6 cellular contexts compared by ENCODE assay signal in genomic region chr6:30741789-30742315, GRCh38. TPM values are rescaled to one million over a fixed set of nuclear protein-coding genes. Genes with fewer than 3 reads are reported as not detected.
DNase-seq lines count a peak whose midpoint lies in the region; ATAC-seq and TF ChIP-seq lines count a peak whose summit lies in the region.

No MANE protein-coding gene starts in this region.

- peak; percentile 27 for ATAC-seq in Right ventricle myocardium inferior
- no peak for ATAC-seq in stimulated activated naive B cell treated with anti-CD40 and anti-IgM and Interleukin-4, amounts not matched to agents 10 μg/mL and 1 μg/mL and 100 μg/mL, for 72 hours (replicated peaks)

- peaks cover 4 to 43% (median 15%) of the 10 kb centered on the region in 3 donors for H3K36me3 ChIP-seq in esophagus squamous epithelium

- TF ChIP-seq POLR2A in esophagus squamous epithelium (IDR thresholded peaks at IDR 0.05): no peak

- no peak for TF ChIP-seq CTCF in esophagus squamous epithelium (IDR thresholded peaks at IDR 0.05)

- 8 to 12% methylated on average over 11 to 13 of the region's 13 CpGs for WGBS in esophagus squamous epithelium, 2 donors

- intact Hi-C loops in Right ventricle myocardium inferior (cut with DNase I): loop anchor here (2.0 to 10.0 kb wide), 5 partner anchors 21 to 343 kb away; partner anchors contain the start of gene TUBB
- intact Hi-C loops in cardiac septum (cut with DNase I): loop anchor here (2.0 to 5.0 kb wide), 4 partner anchors 21 to 80 kb away; partner anchors contain the start of genes PPP1R18 and TUBB
- intact Hi-C loops in esophagus squamous epithelium (cut with DNase I): loop anchor here (5.0 kb wide), 2 partner anchors 80 to 140 kb away; partner anchors contain the start of gene DDR1

- H3K27me3 Mint-ChIP-seq in stimulated activated naive B cell treated with anti-CD40 and anti-IgM and Interleukin-4, amounts not matched to agents 10 μg/mL and 1 μg/mL and 100 μg/mL, for 72 hours: no peaks in the 10 kb centered on the region

- DNase-seq in Right ventricle myocardium inferior (ENCODE audit: missing footprints) (no peak), cardiac septum (ENCODE audit: low spot score) (no peak), esophagus squamous epithelium (lab: John Stamatoyannopoulos, UW) (no peak), amniotic stem cell (lab: John Stamatoyannopoulos, UW) (no peak), inferior parietal cortex (ENCODE audit: extremely low spot score) (no peak)
- no peak for DNase-seq in stimulated activated naive B cell treated with anti-CD40 and anti-IgM and Interleukin-4, amounts not matched to agents 10 μg/mL and 1 μg/mL and 100 μg/mL, for 72 hours

- H3K27ac Mint-ChIP-seq in stimulated activated naive B cell treated with anti-CD40 and anti-IgM and Interleukin-4, amounts not matched to agents 10 μg/mL and 1 μg/mL and 100 μg/mL, for 72 hours: peak overlapping the region; percentile 85

- peaks cover 0 to 2% of the 10 kb centered on the region in 2 donors for H3K9me3 Mint-ChIP-seq in stimulated activated naive B cell treated with anti-CD40 and anti-IgM and Interleukin-4, amounts not matched to agents 10 μg/mL and 1 μg/mL and 100 μg/mL, for 72 hours

- H3K4me1 ChIP-seq in esophagus squamous epithelium: peaks cover 18 to 79% (median 40%) of the 10 kb centered on the region in 3 donors

- H3K4me3 Mint-ChIP-seq in stimulated activated naive B cell treated with anti-CD40 and anti-IgM and Interleukin-4, amounts not matched to agents 10 μg/mL and 1 μg/mL and 100 μg/mL, for 72 hours: peak overlapping the region; percentile 84 to 92

- peaks cover 40 to 58% of the 10 kb centered on the region in 2 donors for H3K4me1 Mint-ChIP-seq in stimulated activated naive B cell treated with anti-CD40 and anti-IgM and Interleukin-4, amounts not matched to agents 10 μg/mL and 1 μg/mL and 100 μg/mL, for 72 hours

- peak overlapping the region; percentile 92 to 99 (median 96) for H3K27ac ChIP-seq in esophagus squamous epithelium

- H3K27me3 ChIP-seq in esophagus squamous epithelium: no peaks in the 10 kb centered on the region

- peaks cover 29 to 50% of the 10 kb centered on the region in 2 donors for H3K36me3 Mint-ChIP-seq in stimulated activated naive B cell treated with anti-CD40 and anti-IgM and Interleukin-4, amounts not matched to agents 10 μg/mL and 1 μg/mL and 100 μg/mL, for 72 hours

- no peaks in the 10 kb centered on the region for H3K9me3 ChIP-seq in esophagus squamous epithelium

- H3K4me3 ChIP-seq in esophagus squamous epithelium: peak overlapping the region; percentile 58 to 90 (median 82)

RNA-seq across cellular contexts. Expression of gene FLOT1, which starts 0.6 kb away (rescaled TPM):
- total RNA-seq in Right ventricle myocardium inferior (240 TPM), cardiac septum (251 TPM), esophagus squamous epithelium (10 to 100 TPM; 46.7 to 88.8 (median 64.4) TPM)

RNA-seq across cellular contexts. Expression of gene IER3, which starts 2.5 kb away (rescaled TPM):
- total RNA-seq in Right ventricle myocardium inferior: 19.2 TPM
- 285 TPM for total RNA-seq in cardiac septum
- total RNA-seq in esophagus squamous epithelium: 10 to 100 TPM; 41.4 to 87.9 (median 66.0) TPM

RNA-seq across cellular contexts. Expression of gene TUBB, which starts 21.7 kb away (rescaled TPM):
- 254 TPM for total RNA-seq in Right ventricle myocardium inferior
- 215 TPM for total RNA-seq in cardiac septum
- 100 to 1,000 TPM; 151 to 351 (median 255) TPM for total RNA-seq in esophagus squamous epithelium

RNA-seq across cellular contexts. Expression of gene MDC1, which starts 24.8 kb away (rescaled TPM):
- 13.1 TPM for total RNA-seq in Right ventricle myocardium inferior
- 23.1 TPM for total RNA-seq in cardiac septum
- 1 to 10 TPM; 2.4 to 7.4 (median 7.0) TPM for total RNA-seq in esophagus squamous epithelium

RNA-seq across cellular contexts. Expression of gene NRM, which starts 51.1 kb away (rescaled TPM):
- total RNA-seq in Right ventricle myocardium inferior (5.7 TPM), cardiac septum (4.3 TPM), esophagus squamous epithelium (1 to 10 TPM; 3.8 to 7.4 (median 6.7) TPM)
